ENCODE assay signal across 1 cellular context in the genomic region with DNA sequence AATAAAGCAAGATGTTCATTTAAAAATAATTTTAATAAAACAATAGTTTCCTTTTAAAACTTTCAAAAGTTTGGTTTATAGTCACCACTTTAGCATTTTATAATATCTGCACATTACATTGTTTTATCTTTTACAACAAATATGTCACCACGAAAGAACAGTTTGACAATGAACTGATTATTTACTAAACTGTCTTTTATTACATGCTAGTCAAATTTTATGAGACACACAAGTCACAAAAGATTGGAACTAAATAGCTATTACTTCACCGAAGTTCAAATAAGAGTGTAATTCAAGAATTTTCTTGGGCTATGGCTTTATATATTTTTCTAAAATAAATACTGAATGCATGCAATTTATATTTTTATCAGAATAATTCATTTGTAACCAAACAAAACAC.
A peak's percentile ranks its signal among the peaks of the same experiment; 100 is the strongest.
TF ChIP-seq lines count a peak whose summit lies in the region.

No MANE protein-coding gene starts in this region.

TF ChIP-seq in HEK293, 187 proteins besides CTCF, POLR2A, EP300 and RAD21 (continued from another document):
- TF ChIP-seq FEZF1 (tag by site-specific recombination; IDR thresholded peaks at IDR 0.05): peak; percentile 61
- TF ChIP-seq, protein P1, sequence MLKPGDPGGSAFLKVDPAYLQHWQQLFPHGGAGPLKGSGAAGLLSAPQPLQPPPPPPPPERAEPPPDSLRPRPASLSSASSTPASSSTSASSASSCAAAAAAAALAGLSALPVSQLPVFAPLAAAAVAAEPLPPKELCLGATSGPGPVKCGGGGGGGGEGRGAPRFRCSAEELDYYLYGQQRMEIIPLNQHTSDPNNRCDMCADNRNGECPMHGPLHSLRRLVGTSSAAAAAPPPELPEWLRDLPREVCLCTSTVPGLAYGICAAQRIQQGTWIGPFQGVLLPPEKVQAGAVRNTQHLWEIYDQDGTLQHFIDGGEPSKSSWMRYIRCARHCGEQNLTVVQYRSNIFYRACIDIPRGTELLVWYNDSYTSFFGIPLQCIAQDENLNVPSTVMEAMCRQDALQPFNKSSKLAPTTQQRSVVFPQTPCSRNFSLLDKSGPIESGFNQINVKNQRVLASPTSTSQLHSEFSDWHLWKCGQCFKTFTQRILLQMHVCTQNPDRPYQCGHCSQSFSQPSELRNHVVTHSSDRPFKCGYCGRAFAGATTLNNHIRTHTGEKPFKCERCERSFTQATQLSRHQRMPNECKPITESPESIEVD (tag by site-specific recombination; IDR thresholded peaks at IDR 0.05): peak; percentile 84
- TF ChIP-seq, protein P2, sequence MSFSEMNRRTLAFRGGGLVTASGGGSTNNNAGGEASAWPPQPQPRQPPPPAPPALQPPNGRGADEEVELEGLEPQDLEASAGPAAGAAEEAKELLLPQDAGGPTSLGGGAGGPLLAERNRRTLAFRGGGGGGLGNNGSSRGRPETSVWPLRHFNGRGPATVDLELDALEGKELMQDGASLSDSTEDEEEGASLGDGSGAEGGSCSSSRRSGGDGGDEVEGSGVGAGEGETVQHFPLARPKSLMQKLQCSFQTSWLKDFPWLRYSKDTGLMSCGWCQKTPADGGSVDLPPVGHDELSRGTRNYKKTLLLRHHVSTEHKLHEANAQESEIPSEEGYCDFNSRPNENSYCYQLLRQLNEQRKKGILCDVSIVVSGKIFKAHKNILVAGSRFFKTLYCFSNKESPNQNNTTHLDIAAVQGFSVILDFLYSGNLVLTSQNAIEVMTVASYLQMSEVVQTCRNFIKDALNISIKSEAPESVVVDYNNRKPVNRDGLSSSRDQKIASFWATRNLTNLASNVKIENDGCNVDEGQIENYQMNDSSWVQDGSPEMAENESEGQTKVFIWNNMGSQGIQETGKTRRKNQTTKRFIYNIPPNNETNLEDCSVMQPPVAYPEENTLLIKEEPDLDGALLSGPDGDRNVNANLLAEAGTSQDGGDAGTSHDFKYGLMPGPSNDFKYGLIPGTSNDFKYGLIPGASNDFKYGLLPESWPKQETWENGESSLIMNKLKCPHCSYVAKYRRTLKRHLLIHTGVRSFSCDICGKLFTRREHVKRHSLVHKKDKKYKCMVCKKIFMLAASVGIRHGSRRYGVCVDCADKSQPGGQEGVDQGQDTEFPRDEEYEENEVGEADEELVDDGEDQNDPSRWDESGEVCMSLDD (tag by site-specific recombination; IDR thresholded peaks at IDR 0.05): no peak
- TF ChIP-seq ZNF561 (tag by site-specific recombination; IDR thresholded peaks at IDR 0.05; ENCODE audit: borderline replicate concordance): no peak
